ENCODE assay signal across 9 cellular contexts in the genomic region with DNA sequence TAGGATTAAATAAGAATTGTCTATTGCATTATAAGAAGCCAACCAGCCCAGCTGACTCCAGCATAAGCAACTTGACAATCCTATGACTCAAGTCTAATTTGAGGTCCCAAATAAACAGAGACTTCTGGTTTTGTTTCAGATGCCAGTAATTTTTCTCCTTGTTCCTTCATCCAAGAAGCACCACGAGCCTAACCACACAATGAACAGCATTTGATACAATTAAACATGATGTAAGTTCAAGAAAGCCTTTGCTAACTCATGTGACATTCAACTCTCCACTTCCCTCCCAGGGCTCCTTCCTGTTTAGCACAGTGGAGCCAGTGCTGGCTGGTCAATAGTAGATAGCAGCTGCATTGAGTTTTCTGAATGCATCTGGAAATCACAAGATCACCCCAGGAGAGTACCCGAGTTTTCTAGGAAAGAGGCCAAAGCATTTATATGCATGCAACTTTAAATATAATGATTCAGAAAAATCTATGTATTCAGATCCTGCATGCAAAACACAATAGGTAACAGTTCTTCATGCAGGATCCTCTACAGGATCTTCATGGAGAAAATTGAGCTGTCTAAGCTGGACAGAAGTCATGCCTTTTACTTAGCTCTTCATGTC.
A peak's percentile ranks its signal among the peaks of the same experiment; 100 is the strongest.
DNase-seq lines count a peak whose midpoint lies in the region; ATAC-seq and TF ChIP-seq lines count a peak whose summit lies in the region.
"Had no signal": no experiment of that assay in that cellular context is flagged by ENCODE, and none has a peak within 500 bp of the region (broad histone marks: within the 10 kb centered on the region; RNA-seq: fewer than 3 reads in every experiment).

No MANE protein-coding gene starts in this region.

- H3K36me3 ChIP-seq in PC-3 (ENCODE audit: low read depth, low read length): no peaks in the 10 kb centered on the region
- no peaks in the 10 kb centered on the region for H3K36me3 ChIP-seq in gastrocnemius medialis
- H3K36me3 ChIP-seq: ascending aorta had no signal

- no peaks in the 10 kb centered on the region for H3F3A ChIP-seq in PC-3 (ENCODE audit: low read length, unreplicated experiment)

- TF ChIP-seq POLR2A in gastrocnemius medialis (IDR thresholded peaks at IDR 0.05): no peak

- H2AFZ ChIP-seq in PC-3 (ENCODE audit: low read length): no peak overlapping the region

- H3K4me3 ChIP-seq in PC-3 (ENCODE audit: low read length) (no peak overlapping the region), fibroblast of pulmonary artery (replicated peaks; ENCODE audit: low read depth, low read length) (no peak overlapping the region), gastrocnemius medialis (no peak overlapping the region)
- H3K4me3 ChIP-seq: ascending aorta had no signal

- peak; percentile 57 for ATAC-seq in GM19395 (IDR thresholded peaks at IDR 0.05; ENCODE audit: unreplicated experiment)
- ATAC-seq in PC-3: peak; percentile 24; the same call in 1 of the 2 replicates
- peak; percentile 69 to 76 for ATAC-seq in gastrocnemius medialis
- ATAC-seq in HG03039 (IDR thresholded peaks at IDR 0.05; ENCODE audit: unreplicated experiment): no peak

- H3K4me1 ChIP-seq in PC-3 (ENCODE audit: insufficient read depth, low read length) (no peaks in the 10 kb centered on the region), gastrocnemius medialis (no peaks in the 10 kb centered on the region)
- H3K4me1 ChIP-seq: ascending aorta had no signal

- H3K27me3 ChIP-seq in PC-3 (ENCODE audit: low read length): no peaks in the 10 kb centered on the region
- H3K27me3 ChIP-seq in gastrocnemius medialis: no peaks in the 10 kb centered on the region
- H3K27me3 ChIP-seq: ascending aorta had no signal

- no peak overlapping the region for H3K27ac ChIP-seq in PC-3 (ENCODE audit: low read length)
- peak overlapping the region in 3 of 4 donors; percentile 11 to 48 (median 31) for H3K27ac ChIP-seq in gastrocnemius medialis

- CTCF ChIA-PET in PC-3 (lab: Charles Lee): no interaction called here

- DNase-seq in PC-3 (no peak), fibroblast of pulmonary artery (ENCODE audit: low read depth) (peak; percentile 95), gastrocnemius medialis (peak; percentile 30 to 44), HUDEP-2 (lab: John Stamatoyannopoulos, UW; ENCODE audit: unreplicated experiment in 76 of 76) (no peak), NCI-H1048 (lab: John Stamatoyannopoulos, UW) (no peak)
- no peak for DNase-seq in activated CD4-positive, alpha-beta T cell treated with anti-CD3 and anti-CD28 coated beads for 1 hour

- H3K4me2 ChIP-seq in PC-3 (ENCODE audit: low read length): no peak overlapping the region

- no peaks in the 10 kb centered on the region for H3K9me2 ChIP-seq in PC-3 (replicated peaks; ENCODE audit: low read length)

- BruUV-seq in PC-3 (replicated peaks; lab: Mats Ljungman, UMichigan): no TSS peak

- H3K9ac ChIP-seq in PC-3 (ENCODE audit: low read length): no peak overlapping the region

- no peaks in the 10 kb centered on the region for H3K79me2 ChIP-seq in PC-3 (ENCODE audit: low read length)

- no peaks in the 10 kb centered on the region for H4K20me1 ChIP-seq in PC-3 (ENCODE audit: low read length)

- H3K9me3 ChIP-seq in PC-3 (ENCODE audit: low read length) (no peaks in the 10 kb centered on the region), gastrocnemius medialis (no peaks in the 10 kb centered on the region)
- H3K9me3 ChIP-seq: ascending aorta had no signal

- TF ChIP-seq CTCF in PC-3 (conservative IDR thresholded peaks at IDR 0.05; ENCODE audit: low read depth, low read length) (no peak), fibroblast of pulmonary artery (IDR thresholded peaks at IDR 0.05; ENCODE audit: low read length, missing control alignments) (no peak), gastrocnemius medialis (IDR thresholded peaks at IDR 0.05 in 4 of 5, conservative IDR thresholded peaks at IDR 0.05 in 1 of 5) (no peak)

- in situ Hi-C loops in gastrocnemius medialis (cut with MboI; ENCODE audit: low sequenced_read_pairs in 4 of 4): no loop called here

- POLR2A ChIA-PET in PC-3 (lab: Charles Lee; ENCODE audit: unreplicated experiment): no interaction called here

- intact Hi-C loops in PC-3 (cut with micrococcal nuclease) (no loop called here), gastrocnemius medialis (cut with DNase I; ENCODE audit: low total_unique reads) (no loop called here)

Comparison
In these comparisons a context has a peak if more than half of its experiments do, and no peak if none do; other contexts are left out.
1. DNase-seq: peak in fibroblast of pulmonary artery (single experiment) and gastrocnemius medialis (2 of 2); none in PC-3 (single experiment), HUDEP-2 (0 of 76), activated CD4-positive, alpha-beta T cell treated with anti-CD3 and anti-CD28 coated beads for 1 hour (single experiment) and NCI-H1048 (single experiment).